17 cellular contexts compared by ENCODE assay signal in the genomic region with DNA sequence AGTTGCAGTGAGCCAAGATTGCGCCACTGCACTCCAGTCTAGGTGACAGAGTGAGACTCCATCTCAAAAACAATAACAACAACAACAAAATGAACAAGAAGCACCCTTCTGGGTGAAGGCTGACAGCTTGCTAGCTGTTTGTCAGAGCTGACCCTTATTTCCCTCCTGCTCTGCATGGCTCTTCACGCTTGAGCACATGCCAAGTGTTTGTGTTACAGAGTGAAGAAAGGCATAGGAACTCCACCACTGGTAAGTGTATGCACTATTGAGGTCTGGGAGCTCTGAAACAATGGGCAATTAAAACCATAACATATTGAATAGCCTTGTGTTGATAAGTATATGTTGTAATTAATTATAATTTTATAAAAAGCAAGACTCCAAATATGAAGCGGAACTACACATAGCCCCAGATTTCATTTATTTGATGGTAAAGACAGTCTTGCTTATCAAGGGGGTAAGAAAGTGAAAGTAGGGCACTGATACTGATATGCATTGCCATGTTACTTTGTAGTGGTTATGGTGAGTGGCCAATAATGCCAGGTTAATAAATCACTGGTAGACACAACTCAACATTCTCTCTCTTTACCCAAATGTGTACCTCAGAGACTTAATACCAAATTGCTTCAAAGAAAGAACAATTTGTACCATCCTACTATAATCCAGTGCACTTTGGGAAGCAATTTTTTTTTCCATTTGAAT.
DNase-seq lines count a peak whose midpoint lies in the region; ATAC-seq and TF ChIP-seq lines count a peak whose summit lies in the region.
"Had no signal": no experiment of that assay in that cellular context is flagged by ENCODE, and none has a peak within 500 bp of the region (broad histone marks: within the 10 kb centered on the region; RNA-seq: fewer than 3 reads in every experiment).

No MANE protein-coding gene starts in this region.

- H3K9me3 Mint-ChIP-seq in endodermal cell: peaks cover 2% of the 10 kb centered on the region

- no peak overlapping the region for H3K4me3 ChIP-seq in endodermal cell (ENCODE audit: low read length)
- H3K4me3 ChIP-seq in sigmoid colon: no peak overlapping the region
- H3K4me3 ChIP-seq: left ventricle myocardium inferior, SK-N-MC, thoracic aorta had no signal

- H3K9me3 ChIP-seq in endodermal cell (ENCODE audit: control insufficient read depth, low read length) (no peaks in the 10 kb centered on the region), sigmoid colon (no peaks in the 10 kb centered on the region)
- H3K9me3 ChIP-seq: left ventricle myocardium inferior, thoracic aorta had no signal

- in situ Hi-C loops in GM13977 (cut with MboI; ENCODE audit: low pct_unique_long_range_greater_than_20kb, low sequenced_read_pairs, unreplicated experiment): no loop called here

- DNase-seq in NCI-H2107 treated with DMSO at 0.1 percent for 48 hours (lab: John Stamatoyannopoulos, UW; ENCODE audit: unreplicated experiment) (peak; percentile 15), endodermal cell (no peak), substantia nigra (lab: John Stamatoyannopoulos, UW) (no peak), SIG-M5 treated with dmso at 0.1 percent for 504 hours (lab: John Stamatoyannopoulos, UW; ENCODE audit: unreplicated experiment) (no peak), sigmoid colon (no peak), GM13977 (ENCODE audit: low spot score) (no peak)
- DNase-seq: activated effector memory CD4-positive, alpha-beta T cell treated with anti-CD3 and anti-CD28 coated beads, Interleukin-2, amount 50 U/mL, for 16 hours; amniotic stem cell; cerebellar nuclear complex; foreskin keratinocyte; left ventricle myocardium inferior; NCI-H748 treated with DMSO at 0.1 percent for 48 hours; T1000 had no signal

- H3K36me3 ChIP-seq in endodermal cell (ENCODE audit: control insufficient read depth, insufficient read depth, low read length): no peaks in the 10 kb centered on the region
- no peaks in the 10 kb centered on the region for H3K36me3 ChIP-seq in sigmoid colon
- H3K36me3 ChIP-seq: left ventricle myocardium inferior, thoracic aorta had no signal

- no peak overlapping the region for H3K27ac Mint-ChIP-seq in endodermal cell
- H3K27ac Mint-ChIP-seq: activated CD4-positive, alpha-beta T cell treated with anti-CD3 and anti-CD28 coated beads for 36 hours had no signal

- H3K9ac ChIP-seq in endodermal cell (ENCODE audit: extremely low read depth, low read length, poor library complexity, severe bottlenecking): no peak overlapping the region

- H3K27ac ChIP-seq in endodermal cell (ENCODE audit: low read depth, low read length) (peak overlapping the region; percentile 12), substantia nigra (ENCODE audit: low read depth, low read length, poor library complexity, severe bottlenecking) (peak overlapping the region; percentile 2), sigmoid colon (no peak overlapping the region)
- H3K27ac ChIP-seq: foreskin keratinocyte, left ventricle myocardium inferior, SK-N-MC, thoracic aorta had no signal

- TF ChIP-seq CTCF in endodermal cell (conservative IDR thresholded peaks at IDR 0.05) (no peak), sigmoid colon (IDR thresholded peaks at IDR 0.05) (no peak), GM13977 (IDR thresholded peaks at IDR 0.05; ENCODE audit: extremely low read depth, insufficient read depth, missing control alignments) (no peak)

- H3K36me3 Mint-ChIP-seq in endodermal cell (ENCODE audit: low read depth): no peaks in the 10 kb centered on the region

- H3K4me1 Mint-ChIP-seq in endodermal cell: peaks cover 5% of the 10 kb centered on the region

- H3K4me1 ChIP-seq in endodermal cell (ENCODE audit: control insufficient read depth, insufficient read depth, low read length) (no peaks in the 10 kb centered on the region), sigmoid colon (no peaks in the 10 kb centered on the region)
- H3K4me1 ChIP-seq: left ventricle myocardium inferior had no signal

- H3K4me3 Mint-ChIP-seq in endodermal cell: no peak overlapping the region
- H3K4me3 Mint-ChIP-seq: activated CD4-positive, alpha-beta T cell treated with anti-CD3 and anti-CD28 coated beads for 36 hours had no signal

- H3K27me3 Mint-ChIP-seq in endodermal cell (ENCODE audit: insufficient read depth): no peaks in the 10 kb centered on the region

- no peaks in the 10 kb centered on the region for H3K27me3 ChIP-seq in endodermal cell (ENCODE audit: control insufficient read depth, insufficient read depth, low read length, poor library complexity, severe bottlenecking)
- no peaks in the 10 kb centered on the region for H3K27me3 ChIP-seq in sigmoid colon
- H3K27me3 ChIP-seq: foreskin keratinocyte had no signal

- TF ChIP-seq POLR2A in sigmoid colon (IDR thresholded peaks at IDR 0.05): no peak

- ATAC-seq in GM18868 (IDR thresholded peaks at IDR 0.05; ENCODE audit: unreplicated experiment): peak; percentile 47
- ATAC-seq: activated CD4-positive, alpha-beta T cell treated with anti-CD3 and anti-CD28 coated beads for 36 hours; foreskin keratinocyte had no signal

- 80 to 91% methylated on average over 1 to 3 of the region's 3 CpGs for WGBS in endodermal cell (ENCODE audit: insufficient coverage in 1 of 2, insufficient read length in 1 of 2), 2 experiments
- 91% methylated on average over 3 of the region's 3 CpGs for WGBS in sigmoid colon, 2 donors

- intact Hi-C loops in sigmoid colon (cut with DNase I): no loop called here

- TF ChIP-seq EP300 in sigmoid colon (IDR thresholded peaks at IDR 0.05): no peak

Comparison
In these comparisons a context has a peak if more than half of its experiments do, and no peak if none do; other contexts are left out.
1. H3K27ac ChIP-seq: peak in endodermal cell (single experiment) and substantia nigra (single experiment); none in sigmoid colon (0 of 4).